Comparison of ENCODE assay signal across 2 cellular contexts in the genomic region with DNA sequence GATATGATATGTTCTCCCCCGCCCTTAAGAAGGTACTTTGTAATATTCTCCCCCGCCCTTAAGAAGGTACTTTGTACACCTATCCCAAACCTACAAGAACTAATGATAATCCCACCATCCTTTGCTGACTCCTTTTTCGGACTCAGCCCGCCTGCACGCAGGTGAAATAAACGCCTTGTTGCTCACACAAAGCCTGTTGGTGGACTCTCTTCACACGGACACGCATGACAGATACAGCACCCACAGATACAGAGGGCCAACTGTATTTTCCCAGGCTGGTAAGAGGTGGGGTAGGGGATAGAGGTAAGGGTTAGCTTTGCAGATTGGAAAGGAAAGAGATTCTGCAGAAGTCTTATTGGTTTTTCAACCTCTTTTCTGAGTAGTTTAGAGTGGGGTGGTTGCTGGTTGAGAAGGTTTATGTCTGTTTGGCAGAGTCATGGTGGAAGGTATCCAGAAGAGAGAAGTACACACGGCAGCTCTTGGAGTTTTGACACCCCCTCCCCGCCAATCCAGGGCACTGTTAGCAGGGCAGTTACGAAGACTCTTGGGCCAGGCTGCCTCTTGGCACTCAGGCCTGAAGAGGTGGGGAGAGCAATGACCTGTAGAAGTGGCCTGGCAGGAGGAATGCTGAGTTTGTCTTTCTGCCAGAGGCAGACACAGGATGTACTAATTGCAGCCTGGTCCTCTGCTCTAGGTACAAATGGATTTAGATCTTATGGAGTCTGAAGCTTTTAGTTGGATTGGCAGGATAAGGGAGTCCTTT.
TF ChIP-seq lines count a peak whose summit lies in the region.

No MANE protein-coding gene starts in this region.

TF ChIP-seq in K562, 482 proteins besides CTCF, POLR2A, EP300 and RAD21:
- TF ChIP-seq, protein P1, sequence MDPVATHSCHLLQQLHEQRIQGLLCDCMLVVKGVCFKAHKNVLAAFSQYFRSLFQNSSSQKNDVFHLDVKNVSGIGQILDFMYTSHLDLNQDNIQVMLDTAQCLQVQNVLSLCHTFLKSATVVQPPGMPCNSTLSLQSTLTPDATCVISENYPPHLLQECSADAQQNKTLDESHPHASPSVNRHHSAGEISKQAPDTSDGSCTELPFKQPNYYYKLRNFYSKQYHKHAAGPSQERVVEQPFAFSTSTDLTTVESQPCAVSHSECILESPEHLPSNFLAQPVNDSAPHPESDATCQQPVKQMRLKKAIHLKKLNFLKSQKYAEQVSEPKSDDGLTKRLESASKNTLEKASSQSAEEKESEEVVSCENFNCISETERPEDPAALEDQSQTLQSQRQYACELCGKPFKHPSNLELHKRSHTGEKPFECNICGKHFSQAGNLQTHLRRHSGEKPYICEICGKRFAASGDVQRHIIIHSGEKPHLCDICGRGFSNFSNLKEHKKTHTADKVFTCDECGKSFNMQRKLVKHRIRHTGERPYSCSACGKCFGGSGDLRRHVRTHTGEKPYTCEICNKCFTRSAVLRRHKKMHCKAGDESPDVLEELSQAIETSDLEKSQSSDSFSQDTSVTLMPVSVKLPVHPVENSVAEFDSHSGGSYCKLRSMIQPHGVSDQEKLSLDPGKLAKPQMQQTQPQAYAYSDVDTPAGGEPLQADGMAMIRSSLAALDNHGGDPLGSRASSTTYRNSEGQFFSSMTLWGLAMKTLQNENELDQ (CRISPR knock-in tag; IDR thresholded peaks at IDR 0.05; ENCODE audit: borderline replicate concordance), result no peak
- 0 out of 2 replicates have a peak, but pooled peaks have one; percentile 24 for TF ChIP-seq L3MBTL2 (IDR thresholded peaks at IDR 0.05)

TF ChIP-seq in HEK293T, 16 proteins besides CTCF, POLR2A, EP300 and RAD21 (continued from another document):
- TF ChIP-seq CTBP1 (IDR thresholded peaks at IDR 0.05; ENCODE audit: borderline replicate concordance) (no peak), SUZ12 (IDR thresholded peaks at IDR 0.05) (no peak), ARNT (IDR thresholded peaks at IDR 0.05) (no peak), SP1 (IDR thresholded peaks at IDR 0.05) (no peak)
